24 cellular contexts compared by ENCODE assay signal in the genomic region with DNA sequence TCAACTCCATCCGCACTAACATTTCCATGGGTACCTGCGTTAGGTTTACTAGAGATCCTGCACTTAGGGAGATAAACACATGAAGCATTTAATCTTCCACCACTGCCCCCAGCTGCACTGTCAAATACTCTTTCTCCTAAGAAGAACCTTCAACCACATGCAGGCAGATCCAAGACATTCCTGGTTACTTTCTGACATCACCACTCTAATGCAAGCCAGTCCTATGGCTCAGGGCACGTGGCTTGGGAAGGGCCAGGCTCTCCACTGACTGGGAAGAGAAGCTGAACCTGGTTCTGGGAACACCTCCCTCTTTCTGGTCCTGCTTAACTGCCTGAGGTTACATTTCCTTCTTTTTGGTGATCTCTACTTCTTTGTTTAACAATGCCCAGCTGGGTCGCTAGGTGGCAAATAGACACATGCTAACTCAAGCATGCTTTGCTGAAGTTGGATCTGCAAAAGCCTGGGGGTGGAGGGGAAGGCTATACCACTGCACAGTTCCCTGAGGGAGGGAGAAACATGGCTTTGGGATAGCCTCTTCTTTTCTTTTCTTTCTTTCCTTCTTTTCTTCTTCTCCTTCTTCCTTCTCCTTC.
DNase-seq lines count a peak whose midpoint lies in the region; ATAC-seq and TF ChIP-seq lines count a peak whose summit lies in the region.
"Had no signal": no experiment of that assay in that cellular context is flagged by ENCODE, and none has a peak within 500 bp of the region (broad histone marks: within the 10 kb centered on the region; RNA-seq: fewer than 3 reads in every experiment).

No MANE protein-coding gene starts in this region.

- no peaks in the 10 kb centered on the region for H3K9me2 ChIP-seq in OCI-LY7 (ENCODE audit: insufficient read depth, low read length)

- H3K79me2 ChIP-seq in OCI-LY7 (ENCODE audit: insufficient read depth, low read depth, low read length), result no peaks in the 10 kb centered on the region
- H3K79me2 ChIP-seq: parathyroid adenoma had no signal

- H3K36me3 Mint-ChIP-seq in T-helper 17 cell (ENCODE audit: low read depth), result peaks cover 3% of the 10 kb centered on the region
- H3K36me3 Mint-ChIP-seq: natural killer cell treated with Interleukin-12 subunit alpha and Interleukin-12 subunit beta and Interleukin-15 and Interleukin-18, amount 100 ng/mL, for 72 hours had no signal

- no peak overlapping the region for H3K27ac ChIP-seq in OCI-LY7 (ENCODE audit: low read depth, low read length, poor library complexity, severe bottlenecking)
- H3K27ac ChIP-seq: brain microvascular endothelial cell, colonic mucosa, parathyroid adenoma had no signal

- WGBS in lower leg skin, 2 donors, result 92 to 94% methylated on average over 4 of the region's 4 CpGs

- no peak overlapping the region for H2AFZ ChIP-seq in OCI-LY7 (ENCODE audit: low read length)
- H2AFZ ChIP-seq: parathyroid adenoma had no signal

- CTCF ChIA-PET in OCI-LY7 (lab: Charles Lee; ENCODE audit: unreplicated experiment), result no interaction called here

- no peaks in the 10 kb centered on the region for H3K4me1 ChIP-seq in OCI-LY7 (ENCODE audit: insufficient read depth, low read length, poor library complexity, severe bottlenecking)
- H3K4me1 ChIP-seq: colonic mucosa, parathyroid adenoma had no signal

- no peak; the same call in 1 of the 2 replicates for TF ChIP-seq CTCF in AG10803 (conservative IDR thresholded peaks at IDR 0.05; ENCODE audit: low read length)
- peak; percentile 55 for TF ChIP-seq CTCF in OCI-LY7 (conservative IDR thresholded peaks at IDR 0.05; ENCODE audit: low read length)
- no peak for TF ChIP-seq CTCF in lower leg skin (IDR thresholded peaks at IDR 0.05)

- no peak overlapping the region for H3K4me2 ChIP-seq in OCI-LY7 (ENCODE audit: low read length)

- H3K27me3 Mint-ChIP-seq in T-helper 17 cell, result no peaks in the 10 kb centered on the region
- H3K27me3 Mint-ChIP-seq: activated naive CD8-positive, alpha-beta T cell; natural killer cell treated with Interleukin-12 subunit alpha and Interleukin-12 subunit beta and Interleukin-15 and Interleukin-18, amount 100 ng/mL, for 72 hours had no signal

- H3K4me1 Mint-ChIP-seq in T-helper 17 cell, result peaks cover 2% of the 10 kb centered on the region

- H3K4me3 Mint-ChIP-seq in T-helper 17 cell, result no peak overlapping the region
- H3K4me3 Mint-ChIP-seq: activated naive CD8-positive, alpha-beta T cell; natural killer cell treated with Interleukin-12 subunit alpha and Interleukin-12 subunit beta and Interleukin-15 and Interleukin-18, amount 100 ng/mL, for 72 hours had no signal

- peak; percentile 56 for ATAC-seq in GM19351 (IDR thresholded peaks at IDR 0.05; ENCODE audit: unreplicated experiment)
- no peak for ATAC-seq in GM18519 (IDR thresholded peaks at IDR 0.05; ENCODE audit: low FRiP score, unreplicated experiment)
- no peak for ATAC-seq in T-helper 17 cell
- ATAC-seq: natural killer cell treated with Interleukin-12 subunit alpha and Interleukin-12 subunit beta and Interleukin-15 and Interleukin-18, amount 100 ng/mL, for 72 hours; Panc1 had no signal

- no peak for TF ChIP-seq POLR2A in lower leg skin (IDR thresholded peaks at IDR 0.05)

- POLR2A ChIA-PET in OCI-LY7 (lab: Charles Lee), result no interaction called here

- H3K27ac Mint-ChIP-seq in T-helper 17 cell, result no peak overlapping the region
- H3K27ac Mint-ChIP-seq: activated naive CD8-positive, alpha-beta T cell; natural killer cell treated with Interleukin-12 subunit alpha and Interleukin-12 subunit beta and Interleukin-15 and Interleukin-18, amount 100 ng/mL, for 72 hours had no signal

- BruUV-seq in OCI-LY7 (replicated peaks; lab: Mats Ljungman, UMichigan), result no TSS peak

- intact Hi-C loops in OCI-LY7 (cut with micrococcal nuclease; ENCODE audit: unreplicated experiment) (no loop called here), lower leg skin (cut with DNase I; ENCODE audit: low total_unique reads) (no loop called here)

- no peaks in the 10 kb centered on the region for H3K9me3 ChIP-seq in OCI-LY7 (ENCODE audit: low read length)
- no peaks in the 10 kb centered on the region for H3K9me3 ChIP-seq in T-helper 17 cell (ENCODE audit: control insufficient read depth, low read length, poor library complexity, severe bottlenecking)
- H3K9me3 ChIP-seq: colonic mucosa had no signal

- no peaks in the 10 kb centered on the region for H3K36me3 ChIP-seq in OCI-LY7 (ENCODE audit: insufficient read depth, low read length)
- H3K36me3 ChIP-seq: brain microvascular endothelial cell, colonic mucosa had no signal

- H3K4me3 ChIP-seq in AG10803 (ENCODE audit: low read length) (no peak overlapping the region), OCI-LY7 (ENCODE audit: low read depth, low read length, poor library complexity, severe bottlenecking) (no peak overlapping the region), lower leg skin (ENCODE audit: low read depth, poor library complexity, severe bottlenecking) (no peak overlapping the region)
- H3K4me3 ChIP-seq: colonic mucosa had no signal

- no peaks in the 10 kb centered on the region; the same call in 1 of the 2 replicates for H4K20me1 ChIP-seq in OCI-LY7 (ENCODE audit: insufficient read depth, low read length)

- peak; percentile 54 for DNase-seq in AG10803 (ENCODE audit: low read depth)
- DNase-seq in OCI-LY7 (ENCODE audit: low spot score), result peak; percentile 8
- peak; percentile 80 for DNase-seq in fibroblast of peridontal ligament (ENCODE audit: extremely low read depth)
- DNase-seq in lower leg skin (ENCODE audit: low spot score in 2 of 2), result no peak
- DNase-seq in T-helper 17 cell, result no peak
- DNase-seq in NCI-H774 (lab: John Stamatoyannopoulos, UW), result no peak
- DNase-seq: activated CD4-positive, CD25-positive, alpha-beta regulatory T cell treated with anti-CD3 and anti-CD28 coated beads, Interleukin-2, amount 50 U/mL, for 72 hours; brain microvascular endothelial cell; colonic mucosa; EL; hippocampal formation; kidney; NCI-H1048; NCI-H2081; NCI-H524 treated with DMSO at 0.1 percent for 48 hours; stimulated activated CD4-positive, alpha-beta T cell treated with anti-CD3 and anti-CD28 coated beads, Interleukin-1b, Interleukin-23, amount 100 ng/mL, for 48 hours; stimulated activated naive CD4-positive, alpha-beta T cell; T1000 had no signal

Comparison
In these comparisons a context has a peak if more than half of its experiments do, and no peak if none do; other contexts are left out.
1. DNase-seq: peak in AG10803 (single experiment), OCI-LY7 (single experiment) and fibroblast of peridontal ligament (single experiment); none in lower leg skin (0 of 2), T-helper 17 cell (0 of 3) and NCI-H774 (single experiment).